ENCODE assay signal across 11 cellular contexts in genomic region chr6:4319992-4320683, GRCh38.
DNase-seq lines count a peak whose midpoint lies in the region; ATAC-seq, FAIRE-seq and TF ChIP-seq lines count a peak whose summit lies in the region.
"Had no signal": no experiment of that assay in that cellular context is flagged by ENCODE, and none has a peak within 500 bp of the region (broad histone marks: within the 10 kb centered on the region; RNA-seq: fewer than 3 reads in every experiment).

No MANE protein-coding gene starts in this region.

- H2AFZ ChIP-seq in astrocyte (ENCODE audit: low read depth, low read length): no peak overlapping the region

- H3K4me1 ChIP-seq in astrocyte (ENCODE audit: insufficient read depth, low read length) (peaks cover 32% of the 10 kb centered on the region), upper lobe of right lung (peaks cover 31% of the 10 kb centered on the region)

- ATAC-seq in upper lobe of right lung: peak; percentile 38

- no peaks in the 10 kb centered on the region for H3K79me2 ChIP-seq in astrocyte (ENCODE audit: insufficient read depth, low read length)

- H3K36me3 Mint-ChIP-seq in astrocyte (ENCODE audit: low read depth, unreplicated experiment): no peaks in the 10 kb centered on the region
- H3K36me3 Mint-ChIP-seq in activated naive CD4-positive, alpha-beta T cell treated with anti-CD3 and anti-CD28 coated beads, Interleukin-2, amount 10 ng/mL, durations not matched to agents 7 days and 5 days: no peaks in the 10 kb centered on the region
- H3K36me3 Mint-ChIP-seq: immature natural killer cell had no signal

- H3K9me3 Mint-ChIP-seq in astrocyte (ENCODE audit: unreplicated experiment): peaks cover 4% of the 10 kb centered on the region
- no peaks in the 10 kb centered on the region for H3K9me3 Mint-ChIP-seq in activated naive CD4-positive, alpha-beta T cell treated with anti-CD3 and anti-CD28 coated beads, Interleukin-2, amount 10 ng/mL, durations not matched to agents 7 days and 5 days
- H3K9me3 Mint-ChIP-seq: immature natural killer cell had no signal

- peak overlapping the region; percentile 49 for H3K4me2 ChIP-seq in astrocyte (ENCODE audit: low read length)

- no peaks in the 10 kb centered on the region for H3K36me3 ChIP-seq in astrocyte (ENCODE audit: insufficient read depth, low read length)
- H3K36me3 ChIP-seq in upper lobe of right lung: no peaks in the 10 kb centered on the region

- peak overlapping the region; percentile 87 for H3K27ac Mint-ChIP-seq in astrocyte (ENCODE audit: unreplicated experiment)
- no peak overlapping the region for H3K27ac Mint-ChIP-seq in activated naive CD4-positive, alpha-beta T cell treated with anti-CD3 and anti-CD28 coated beads, Interleukin-2, amount 10 ng/mL, durations not matched to agents 7 days and 5 days
- H3K27ac Mint-ChIP-seq: immature natural killer cell had no signal

- DNase-seq in NCI-H1105 treated with DMSO at 0.1 percent for 48 hours (lab: John Stamatoyannopoulos, UW): peak; percentile 30
- DNase-seq in NCI-H1105 (lab: John Stamatoyannopoulos, UW): no peak
- peak; percentile 68 for DNase-seq in astrocyte (ENCODE audit: low read depth)
- peak; percentile 67 for DNase-seq in islet precursor cell
- DNase-seq in upper lobe of right lung: no peak
- DNase-seq in activated T-cell treated with anti-CD3 and anti-CD28 coated beads for 4 hours: no peak
- DNase-seq in activated gamma-delta T cell (lab: John Stamatoyannopoulos, UW): no peak
- no peak for DNase-seq in activated naive CD4-positive, alpha-beta T cell treated with anti-CD3 and anti-CD28 coated beads, Interleukin-2, amount 10 ng/mL, durations not matched to agents 7 days and 5 days
- DNase-seq: 8988T, immature natural killer cell had no signal

- FAIRE-seq in astrocyte (lab: Jason Lieb, UNC): no peak
- FAIRE-seq: GM12892 had no signal

- no peaks in the 10 kb centered on the region for H3K27me3 Mint-ChIP-seq in astrocyte (ENCODE audit: low read depth, unreplicated experiment)
- H3K27me3 Mint-ChIP-seq in activated naive CD4-positive, alpha-beta T cell treated with anti-CD3 and anti-CD28 coated beads, Interleukin-2, amount 10 ng/mL, durations not matched to agents 7 days and 5 days: peaks cover 23% of the 10 kb centered on the region

- peak overlapping the region; percentile 56 for H3K27ac ChIP-seq in astrocyte (ENCODE audit: low read depth, low read length)
- no peak overlapping the region for H3K27ac ChIP-seq in upper lobe of right lung

- H4K20me1 ChIP-seq in astrocyte (ENCODE audit: insufficient read depth, low read length): no peaks in the 10 kb centered on the region

- intact Hi-C loops in upper lobe of right lung (cut with DNase I): no loop called here

- H3K27me3 ChIP-seq in astrocyte (ENCODE audit: insufficient read depth, low read length) (no peaks in the 10 kb centered on the region), upper lobe of right lung (no peaks in the 10 kb centered on the region)

- peak overlapping the region; percentile 45 for H3K9ac ChIP-seq in astrocyte (ENCODE audit: low read length)

- H3K4me3 Mint-ChIP-seq in astrocyte (ENCODE audit: unreplicated experiment): peak overlapping the region; percentile 10
- H3K4me3 Mint-ChIP-seq in activated naive CD4-positive, alpha-beta T cell treated with anti-CD3 and anti-CD28 coated beads, Interleukin-2, amount 10 ng/mL, durations not matched to agents 7 days and 5 days: no peak overlapping the region
- H3K4me3 Mint-ChIP-seq: immature natural killer cell had no signal

- peaks cover 48% of the 10 kb centered on the region for H3K4me1 Mint-ChIP-seq in astrocyte (ENCODE audit: low read depth, unreplicated experiment)
- H3K4me1 Mint-ChIP-seq in activated naive CD4-positive, alpha-beta T cell treated with anti-CD3 and anti-CD28 coated beads, Interleukin-2, amount 10 ng/mL, durations not matched to agents 7 days and 5 days: no peaks in the 10 kb centered on the region
- H3K4me1 Mint-ChIP-seq: immature natural killer cell had no signal

- H3K4me3 ChIP-seq in astrocyte (ENCODE audit: insufficient read depth, low read depth, low read length): no peak overlapping the region
- no peak overlapping the region for H3K4me3 ChIP-seq in upper lobe of right lung

- H3K9me3 ChIP-seq in astrocyte (ENCODE audit: insufficient read depth, low read depth, low read length) (no peaks in the 10 kb centered on the region), upper lobe of right lung (no peaks in the 10 kb centered on the region)

- CTCF ChIA-PET in activated naive CD4-positive, alpha-beta T cell treated with anti-CD3 and anti-CD28 coated beads, Interleukin-2, amount 10 ng/mL, durations not matched to agents 7 days and 5 days (lab: Charles Lee): no interaction called here

- TF ChIP-seq CTCF in astrocyte (IDR thresholded peaks at IDR 0.05; ENCODE audit: insufficient read depth, low read depth, low read length) (no peak), upper lobe of right lung (IDR thresholded peaks at IDR 0.05) (no peak)

Comparison
In these comparisons a context has a peak if more than half of its experiments do, and no peak if none do; other contexts are left out.
1. DNase-seq: peak in NCI-H1105 treated with DMSO at 0.1 percent for 48 hours (single experiment), astrocyte (single experiment) and islet precursor cell (single experiment); none in NCI-H1105 (single experiment), upper lobe of right lung (single experiment), activated T-cell treated with anti-CD3 and anti-CD28 coated beads for 4 hours (single experiment), activated gamma-delta T cell (single experiment) and activated naive CD4-positive, alpha-beta T cell treated with anti-CD3 and anti-CD28 coated beads, Interleukin-2, amount 10 ng/mL, durations not matched to agents 7 days and 5 days (single experiment).